ENCODE assay signal across 20 cellular contexts in genomic region chr9:5470122-5470521, GRCh38.
"Had no signal": no experiment of that assay in that cellular context is flagged by ENCODE, and none has a peak within 500 bp of the region (broad histone marks: within the 10 kb centered on the region; RNA-seq: fewer than 3 reads in every experiment).

No MANE protein-coding gene starts in this region.

- H3K4me3 ChIP-seq: breast epithelium, esophagus muscularis mucosa, gastroesophageal sphincter, sigmoid colon, upper lobe of right lung had no signal

- FAIRE-seq: colon, endothelial cell of umbilical vein, islet of Langerhans, TTC549 had no signal

- H3K9me3 ChIP-seq: breast epithelium, esophagus muscularis mucosa, gastroesophageal sphincter, sigmoid colon, upper lobe of right lung had no signal

- DNase-seq: activated CD8-positive, alpha-beta memory T cell treated with anti-CD3 and anti-CD28 coated beads, Interleukin-2, amount 50 U/mL, for 4 hours; activated naive CD4-positive, alpha-beta T cell treated with Interleukin-2 at 50 U/mL for 16 hours; activated naive CD8-positive, alpha-beta T cell treated with anti-CD3 and anti-CD28 coated beads for 36 hours; activated T-cell treated with anti-CD3 and anti-CD28 coated beads, Interleukin-2, amount 50 U/mL, for 24 hours; effector memory CD4-positive, alpha-beta T cell; head of caudate nucleus; left cardiac atrium; retina; sigmoid colon; stimulated activated CD4-positive, alpha-beta T cell treated with anti-CD3 and anti-CD28 coated beads, Interleukin-2, amount 100 ng/mL, for 48 hours; stimulated activated naive CD4-positive, alpha-beta T cell; upper lobe of right lung; WERI-Rb-1 had no signal

- H3K27me3 ChIP-seq: breast epithelium, esophagus muscularis mucosa, gastroesophageal sphincter, sigmoid colon, upper lobe of right lung had no signal

- H3K4me1 ChIP-seq: breast epithelium, upper lobe of right lung had no signal

- H3K36me3 ChIP-seq: breast epithelium, sigmoid colon, WERI-Rb-1 had no signal

- ATAC-seq: gastroesophageal sphincter, left cardiac atrium, upper lobe of right lung had no signal

- H3K27ac ChIP-seq: breast epithelium, esophagus muscularis mucosa, gastroesophageal sphincter, sigmoid colon, upper lobe of right lung, WERI-Rb-1 had no signal
